ENCODE assay signal across 5 cellular contexts in the genomic region with DNA sequence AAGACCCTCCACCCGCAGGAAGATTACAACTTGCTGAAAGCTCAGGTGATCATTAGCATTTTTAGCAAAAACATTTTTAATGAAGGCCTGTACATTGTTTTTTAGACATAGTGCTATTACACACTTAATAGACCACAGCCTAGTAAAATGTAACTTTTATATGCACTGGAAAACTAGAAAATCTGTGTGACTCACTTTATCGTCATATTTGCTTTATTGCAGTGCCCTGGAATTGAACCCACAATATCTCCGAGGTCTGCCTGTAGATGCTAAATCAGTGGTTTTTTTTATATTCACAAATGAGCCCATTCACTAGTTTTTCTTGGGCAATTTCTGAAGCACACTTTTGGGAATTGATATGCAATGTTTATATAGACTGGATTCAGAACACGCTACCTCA.
"Had no signal": no experiment of that assay in that cellular context is flagged by ENCODE, and none has a peak within 500 bp of the region (broad histone marks: within the 10 kb centered on the region; RNA-seq: fewer than 3 reads in every experiment).

No MANE protein-coding gene starts in this region.

- H3K27ac ChIP-seq: HL-60 had no signal

- ATAC-seq: HepG2, K562 had no signal

- DNase-seq: IMR-90, KBM-7 had no signal

- H3K4me3 ChIP-seq: K562 had no signal
